ENCODE assay signal across 8 cellular contexts in the genomic region with DNA sequence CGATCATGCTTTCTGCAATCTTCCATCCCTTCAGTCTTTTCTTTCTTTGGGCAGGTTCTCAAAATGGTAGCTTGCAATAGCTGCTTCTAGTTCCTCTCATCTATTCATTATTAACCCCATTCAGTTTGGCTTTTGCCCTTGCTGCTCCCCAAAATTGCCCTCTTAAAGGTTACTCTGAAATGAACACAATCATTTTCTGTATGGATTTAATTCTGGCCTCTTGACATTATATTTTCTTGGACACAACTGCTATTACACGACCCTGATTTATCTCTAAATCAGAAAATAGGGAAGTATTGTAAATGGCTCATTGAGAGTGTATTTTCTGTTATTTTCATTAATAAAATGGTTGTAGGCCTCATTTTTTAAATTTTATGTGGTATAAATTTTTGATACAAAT. TPM values are rescaled to one million over a fixed set of nuclear protein-coding genes. Genes with fewer than 3 reads are reported as not detected.
A peak's percentile ranks its signal among the peaks of the same experiment; 100 is the strongest.
DNase-seq lines count a peak whose midpoint lies in the region; ATAC-seq and TF ChIP-seq lines count a peak whose summit lies in the region.

Gene ANGPTL5, minus strand, starts transcription at position 101 of the 400 bp plus-strand sequence. CDS start 8,613 bp downstream, outside the sequence.

- no peaks in the 10 kb centered on the region for H3K9me2 ChIP-seq in SU-DHL-6 (replicated peaks; ENCODE audit: insufficient read depth, low read length)

- H3K36me3 ChIP-seq in SU-DHL-6 (ENCODE audit: low read length) (no peaks in the 10 kb centered on the region), rectal smooth muscle tissue (ENCODE audit: control insufficient read depth, insufficient read depth, low read length) (no peaks in the 10 kb centered on the region)

- CTCF ChIA-PET in Calu3 (lab: Charles Lee), result no interaction called here

- peak within 1 kb of the TSS; percentile 32; the same call in 1 of the 2 replicates for H3K9ac ChIP-seq in SU-DHL-6 (ENCODE audit: low read length)
- peak within 1 kb of the TSS; percentile 35 for H3K9ac ChIP-seq in rectal smooth muscle tissue (ENCODE audit: low read length)

- intact Hi-C loops in Calu3 (cut with micrococcal nuclease; ENCODE audit: unreplicated experiment), result loop anchor here (5.0 kb wide), 1 partner anchor 196 kb away; the partner anchor contains the start of gene YAP1

- peak within 1 kb of the TSS; percentile 57 for H2AFZ ChIP-seq in SU-DHL-6 (ENCODE audit: low read depth, low read length, severe bottlenecking)

- H3K4me3 ChIP-seq in SU-DHL-6 (ENCODE audit: insufficient read depth, low read length, poor library complexity, severe bottlenecking) (no peak within 1 kb of the TSS), fibroblast of pulmonary artery (replicated peaks; ENCODE audit: low read depth, low read length) (peak within 1 kb of the TSS; percentile 78), rectal smooth muscle tissue (ENCODE audit: low read length) (peak within 1 kb of the TSS; percentile 98)

- no peaks in the 10 kb centered on the region for H3K27me3 ChIP-seq in SU-DHL-6 (ENCODE audit: low read length)
- H3K27me3 ChIP-seq in rectal smooth muscle tissue (ENCODE audit: control insufficient read depth, insufficient read depth, low read length), result no peaks in the 10 kb centered on the region

- peaks cover 21% of the 10 kb centered on the region for H3K4me1 Mint-ChIP-seq in Calu3 (ENCODE audit: low read depth, unreplicated experiment)

- H4K20me1 ChIP-seq in SU-DHL-6 (ENCODE audit: low read depth, low read length), result no peaks in the 10 kb centered on the region

- H3K9me3 ChIP-seq in SU-DHL-6 (ENCODE audit: insufficient read depth, low read length), result no peaks in the 10 kb centered on the region

- H3K27me3 Mint-ChIP-seq in Calu3 (ENCODE audit: unreplicated experiment), result no peaks in the 10 kb centered on the region

- H3K9me3 Mint-ChIP-seq in Calu3 (ENCODE audit: low read depth, unreplicated experiment), result no peaks in the 10 kb centered on the region

- no peak within 1 kb of the TSS for H3K27ac ChIP-seq in SU-DHL-6 (ENCODE audit: low read depth, low read length)
- H3K27ac ChIP-seq in rectal smooth muscle tissue (ENCODE audit: low read depth, low read length), result peak within 1 kb of the TSS; percentile 96

- peaks cover 14% of the 10 kb centered on the region for H3K36me3 Mint-ChIP-seq in Calu3 (ENCODE audit: insufficient read depth, unreplicated experiment)

- ATAC-seq in omental fat pad (ENCODE audit: low FRiP score), result no peak

- TF ChIP-seq CTCF in Calu3 (IDR thresholded peaks at IDR 0.05; ENCODE audit: unreplicated experiment), result no peak
- no peak for TF ChIP-seq CTCF in SU-DHL-6 (IDR thresholded peaks at IDR 0.05; ENCODE audit: insufficient read depth, low read length, poor library complexity, severe bottlenecking)
- TF ChIP-seq CTCF in fibroblast of pulmonary artery (IDR thresholded peaks at IDR 0.05; ENCODE audit: low read length, missing control alignments), result no peak
- TF ChIP-seq CTCF in omental fat pad (IDR thresholded peaks at IDR 0.05), result no peak

- H3K4me1 ChIP-seq in rectal smooth muscle tissue (ENCODE audit: control insufficient read depth, insufficient read depth, low read length), result peaks cover 11% of the 10 kb centered on the region

- DNase-seq in Calu3 (no peak), fibroblast of pulmonary artery (ENCODE audit: low read depth) (no peak), NOMO-1 treated with DMSO at 0.1 percent for 48 hours (lab: John Stamatoyannopoulos, UW; ENCODE audit: unreplicated experiment) (no peak), HuH-7.5 (ENCODE audit: low spot score) (no peak), anterior cingulate cortex (lab: John Stamatoyannopoulos, UW) (no peak), omental fat pad (ENCODE audit: low spot score) (no peak)

- H3F3A ChIP-seq in SU-DHL-6 (ENCODE audit: insufficient read depth), result peaks cover 5% of the 10 kb centered on the region; the same call in 1 of the 2 replicates

- H3K27ac Mint-ChIP-seq in Calu3 (ENCODE audit: unreplicated experiment), result peak within 1 kb of the TSS; percentile 96

- H3K79me2 ChIP-seq in SU-DHL-6 (ENCODE audit: insufficient read depth, low read length), result no peaks in the 10 kb centered on the region

- BruUV-seq in Calu3 (replicated peaks; lab: Mats Ljungman, UMichigan), result no TSS peak

- peak within 1 kb of the TSS; percentile 50 for H3K4me2 ChIP-seq in SU-DHL-6 (ENCODE audit: low read depth, low read length, poor library complexity, severe bottlenecking)

- H3K4me3 Mint-ChIP-seq in Calu3 (ENCODE audit: low read depth, unreplicated experiment), result peak within 1 kb of the TSS; percentile 100

RNA-seq across cellular contexts. Expression of gene ANGPTL5, which starts in this region (rescaled TPM):
- total RNA-seq in Calu3 (2022) (not detected in 2 replicates), omental fat pad (1 to 10 TPM in 1 of 4 donors, under 1 TPM in 2, not detected in 1; 0.37 to 3.2 (median 0.56) TPM)
